9 cellular contexts compared by ENCODE assay signal in the genomic region with DNA sequence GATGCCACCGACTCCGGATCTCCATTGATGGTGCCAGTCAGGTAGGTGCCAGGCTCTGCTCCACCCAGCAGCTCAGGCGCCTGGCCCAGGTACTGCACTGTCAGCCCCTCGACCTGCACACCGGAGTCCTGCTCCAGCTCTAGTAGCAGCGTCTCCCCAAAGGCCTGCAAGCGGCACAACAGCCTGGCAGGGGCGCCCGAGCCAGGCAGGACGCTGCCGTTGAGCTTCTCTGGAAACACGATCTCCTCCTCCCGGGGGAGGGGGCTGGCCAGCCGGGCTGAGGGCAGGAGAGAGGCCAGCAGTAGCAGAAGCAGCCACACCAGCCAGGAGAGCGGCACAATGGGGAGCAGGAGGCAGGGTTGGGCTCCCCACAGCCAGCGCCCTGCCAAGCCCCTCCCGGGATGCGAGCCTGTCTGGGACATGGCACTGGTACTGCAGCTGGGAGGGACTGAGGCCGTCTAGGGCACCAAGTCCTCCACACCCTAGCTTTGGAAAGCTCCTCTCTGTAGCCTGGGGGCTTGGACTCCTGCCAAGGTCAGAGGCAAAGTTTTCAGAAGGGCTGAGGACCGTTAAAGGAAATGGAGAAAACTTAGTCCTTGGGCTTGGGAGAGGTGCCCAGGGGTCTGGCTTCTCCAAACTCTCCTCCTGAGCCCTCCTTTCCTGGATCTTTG. TPM values are rescaled to one million over a fixed set of nuclear protein-coding genes. Genes with fewer than 3 reads are reported as not detected.
DNase-seq lines count a peak whose midpoint lies in the region; ATAC-seq, FAIRE-seq and TF ChIP-seq lines count a peak whose summit lies in the region.
"Had no signal": no experiment of that assay in that cellular context is flagged by ENCODE, and none has a peak within 500 bp of the region (broad histone marks: within the 10 kb centered on the region; RNA-seq: fewer than 3 reads in every experiment).

No MANE protein-coding gene starts in this region.

- H3K27ac ChIP-seq in RWPE1 (peak overlapping the region; percentile 80), foreskin keratinocyte (peak overlapping the region; percentile 1)

- CTCF ChIA-PET in RWPE1 (lab: Yijun Ruan, JAX), result interaction anchor here (0.6 kb wide), 1 partner anchor 32 kb away, joined by 3 read pairs; no protein-coding TSS in a partner anchor

- peaks cover 13% of the 10 kb centered on the region for H3K4me1 Mint-ChIP-seq in progenitor cell of endocrine pancreas (ENCODE audit: low read depth)

- H3K4me3 Mint-ChIP-seq in progenitor cell of endocrine pancreas (ENCODE audit: low read depth), result no peak overlapping the region

- no peak for FAIRE-seq in GM12891 (lab: Jason Lieb, UNC)

- H3K36me3 ChIP-seq in ES-I3 (ENCODE audit: insufficient read depth, low read length), result peaks cover 4% of the 10 kb centered on the region

- TF ChIP-seq POLR2A in GM12891 (IDR thresholded peaks at IDR 0.05; ENCODE audit: low read depth, low read length), result no peak

- peak; percentile 31 for DNase-seq in RWPE1 (ENCODE audit: low spot score)
- no peak for DNase-seq in foreskin keratinocyte
- DNase-seq in progenitor cell of endocrine pancreas (ENCODE audit: low spot score, unreplicated experiment), result peak; percentile 38
- no peak for DNase-seq in GM12891 (ENCODE audit: insufficient read length, low spot score)

- TF ChIP-seq CTCF in RWPE1 (conservative IDR thresholded peaks at IDR 0.05; ENCODE audit: low read depth), result no peak
- peak; percentile 9 for TF ChIP-seq CTCF in foreskin keratinocyte (conservative IDR thresholded peaks at IDR 0.05)
- TF ChIP-seq CTCF in progenitor cell of endocrine pancreas (IDR thresholded peaks at IDR 0.05; ENCODE audit: unreplicated experiment), result peak; percentile 29

- ATAC-seq in foreskin keratinocyte (peak; percentile 27), HG03280 (IDR thresholded peaks at IDR 0.05; ENCODE audit: unreplicated experiment) (no peak), GM18873 (IDR thresholded peaks at IDR 0.05; ENCODE audit: low FRiP score, unreplicated experiment) (no peak), GM19463 (IDR thresholded peaks at IDR 0.05; ENCODE audit: unreplicated experiment) (no peak)

- POLR2A ChIA-PET in RWPE1 (lab: Yijun Ruan, JAX; ENCODE audit: low non-redundant PET), result no interaction called here

- no peaks in the 10 kb centered on the region for H3K9me3 ChIP-seq in ES-I3 (ENCODE audit: control insufficient read depth, insufficient read depth, low read length)

- H3K4me1 ChIP-seq in ES-I3 (ENCODE audit: insufficient read depth, low read length) (peaks cover 23% of the 10 kb centered on the region), foreskin keratinocyte (peaks cover 29% of the 10 kb centered on the region)

- H3K36me3 Mint-ChIP-seq in progenitor cell of endocrine pancreas (ENCODE audit: insufficient read depth), result no peaks in the 10 kb centered on the region

- peak overlapping the region; percentile 47 for H3K27ac Mint-ChIP-seq in progenitor cell of endocrine pancreas

- H3K9ac ChIP-seq in ES-I3 (ENCODE audit: low read depth, low read length), result peak overlapping the region; percentile 44

- H3K27me3 Mint-ChIP-seq in progenitor cell of endocrine pancreas, result peaks cover 3% of the 10 kb centered on the region

- H3K9me3 Mint-ChIP-seq in progenitor cell of endocrine pancreas (ENCODE audit: low read depth), result no peaks in the 10 kb centered on the region

- H3K27me3 ChIP-seq in foreskin keratinocyte, result no peaks in the 10 kb centered on the region

TF ChIP-seq in GM12891, 5 proteins besides CTCF, POLR2A, EP300 and RAD21:
- TF ChIP-seq POU2F2 (IDR thresholded peaks at IDR 0.05; ENCODE audit: low read depth, low read length) (no peak), PAX5 (IDR thresholded peaks at IDR 0.05; ENCODE audit: insufficient read depth, low read length, severe bottlenecking) (no peak), SPI1 (IDR thresholded peaks at IDR 0.05; ENCODE audit: low read depth, low read length) (no peak), TAF1 (IDR thresholded peaks at IDR 0.05; ENCODE audit: low read depth, low read length) (no peak), POLR2AphosphoS5 (IDR thresholded peaks at IDR 0.05; ENCODE audit: low read depth, low read length) (no peak)

RNA-seq across cellular contexts. Expression of a gene that starts 0.5 kb away (rescaled TPM):
- total RNA-seq in foreskin keratinocyte, result 1.3 and 2.6 TPM in 2 replicates
- polyA plus RNA-seq in foreskin keratinocyte, result 0.27 and 0.34 TPM in 2 replicates
- total RNA-seq in progenitor cell of endocrine pancreas, result 0.22 and 0.24 TPM in 2 replicates
- 0.05 TPM for polyA plus RNA-seq in GM12891 (2012; ENCODE audit: low read depth, missing spikeins)

RNA-seq across cellular contexts. Expression of a gene that starts 3.8 kb away (rescaled TPM):
- total RNA-seq in foreskin keratinocyte, result 90.5 and 96.5 TPM in 2 replicates
- polyA plus RNA-seq in foreskin keratinocyte, result 91.8 and 96.5 TPM in 2 replicates
- total RNA-seq in progenitor cell of endocrine pancreas, result 98.2 and 103 TPM in 2 replicates
- 105 TPM for polyA plus RNA-seq in GM12891 (2012; ENCODE audit: low read depth, missing spikeins)

RNA-seq across cellular contexts. Expression of a gene that starts 16.8 kb away (rescaled TPM):
- total RNA-seq in foreskin keratinocyte, result 0.27 and 0.35 TPM in 2 replicates
- 0.27 and 0.43 TPM in 2 replicates for polyA plus RNA-seq in foreskin keratinocyte
- 0.60 and 1.5 TPM in 2 replicates for total RNA-seq in progenitor cell of endocrine pancreas
- polyA plus RNA-seq in GM12891 (2012; ENCODE audit: low read depth, missing spikeins), result 6.0 TPM

RNA-seq across cellular contexts. Expression of a gene that starts 21.0 kb away (rescaled TPM):
- total RNA-seq in foreskin keratinocyte (27.3 and 28.8 TPM in 2 replicates), progenitor cell of endocrine pancreas (45.9 and 48.2 TPM in 2 replicates)
- polyA plus RNA-seq in foreskin keratinocyte, result 26.3 and 30.4 TPM in 2 replicates
- 29.6 TPM for polyA plus RNA-seq in GM12891 (2012; ENCODE audit: low read depth, missing spikeins)

RNA-seq across cellular contexts. Expression of a gene that starts 25.1 kb away (rescaled TPM):
- total RNA-seq in foreskin keratinocyte, result not detected in 2 replicates
- not detected in 2 replicates for polyA plus RNA-seq in foreskin keratinocyte
- 51.3 and 74.2 TPM in 2 replicates for total RNA-seq in progenitor cell of endocrine pancreas
- polyA plus RNA-seq in GM12891 (2012; ENCODE audit: low read depth, missing spikeins), result not detected
- total RNA-seq: subcutaneous adipose tissue had no signal

Comparison
In these comparisons a context has a peak if more than half of its experiments do, and no peak if none do; other contexts are left out.
1. DNase-seq: peak in RWPE1 (single experiment) and progenitor cell of endocrine pancreas (single experiment); none in foreskin keratinocyte (0 of 2) and GM12891 (single experiment).